ENCODE assay signal across 11 cellular contexts in the genomic region with DNA sequence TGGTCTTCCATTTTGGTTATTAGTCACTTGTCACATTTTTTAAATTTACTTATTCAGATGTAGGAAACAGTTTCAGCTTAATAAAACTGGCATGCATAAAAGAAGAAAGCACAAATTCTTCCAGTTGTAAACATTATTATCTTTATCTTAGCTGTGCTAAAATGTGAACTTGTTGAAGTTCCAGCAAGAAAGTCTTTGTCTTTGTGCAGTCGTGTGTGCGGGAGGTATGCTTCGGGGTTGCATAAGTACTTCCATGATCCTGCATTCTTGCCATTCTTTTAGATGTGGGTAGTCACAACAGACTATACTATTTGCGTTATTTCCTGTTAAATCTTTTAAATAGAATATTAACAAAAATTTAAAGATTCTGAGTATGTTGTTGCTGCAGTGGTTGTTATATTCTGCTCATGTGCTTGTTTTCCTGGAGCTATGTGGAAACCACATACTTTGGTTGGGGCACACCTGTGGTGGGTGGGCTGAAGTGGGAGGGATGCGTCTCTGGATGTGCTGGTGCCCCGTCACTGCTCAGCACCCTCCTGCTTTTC. TPM values are rescaled to one million over a fixed set of nuclear protein-coding genes. Genes with fewer than 3 reads are reported as not detected.
DNase-seq lines count a peak whose midpoint lies in the region; ATAC-seq and TF ChIP-seq lines count a peak whose summit lies in the region.
"Had no signal": no experiment of that assay in that cellular context is flagged by ENCODE, and none has a peak within 500 bp of the region (broad histone marks: within the 10 kb centered on the region; RNA-seq: fewer than 3 reads in every experiment).

No MANE protein-coding gene starts in this region.

- peaks cover 62% of the 10 kb centered on the region for H3K36me3 Mint-ChIP-seq in GM23338 (ENCODE audit: low read depth)

- H3K4me3 ChIP-seq in GM23338 (no peak overlapping the region), thyroid gland (replicated peaks in 1 of 3) (no peak overlapping the region), prostate gland (no peak overlapping the region)

- H3K9me3 ChIP-seq in thyroid gland (no peaks in the 10 kb centered on the region), prostate gland (no peaks in the 10 kb centered on the region)

- peaks cover 9% of the 10 kb centered on the region for H3K27me3 Mint-ChIP-seq in GM23338 (ENCODE audit: insufficient read depth, low read depth, poor library complexity)

- TF ChIP-seq POLR2A in thyroid gland (IDR thresholded peaks at IDR 0.05) (no peak), prostate gland (IDR thresholded peaks at IDR 0.05) (no peak)

- peak overlapping the region; percentile 23; the same call in 1 of the 2 replicates for H3K27ac Mint-ChIP-seq in GM23338

- H4K20me1 ChIP-seq in GM23338 (replicated peaks; ENCODE audit: insufficient read depth): no peaks in the 10 kb centered on the region

- DNase-seq in GM23338 (ENCODE audit: low spot score): no peak
- peak; percentile 1 for DNase-seq in amniotic stem cell (lab: John Stamatoyannopoulos, UW)
- DNase-seq in hepatic stellate cell (ENCODE audit: low spot score): peak; percentile 36
- peak; percentile 61 to 67 for DNase-seq in thyroid gland
- DNase-seq in prostate gland (ENCODE audit: low spot score): no peak
- DNase-seq in HK-2 (ENCODE audit: unreplicated experiment): no peak
- DNase-seq in NCI-H2107 treated with DMSO at 0.1 percent for 48 hours (lab: John Stamatoyannopoulos, UW; ENCODE audit: unreplicated experiment): no peak
- DNase-seq: activated T-cell treated with anti-CD3 and anti-CD28 coated beads for 4 hours, aorta, NCI-H1436, SHP77 treated with DMSO at 0.1 percent for 48 hours had no signal

- H3K4me1 Mint-ChIP-seq in GM23338: peaks cover 14% of the 10 kb centered on the region

- H3K27ac ChIP-seq in GM23338 (ENCODE audit: low read depth) (0 out of 2 replicates have a peak overlapping the region, but pooled peaks have one; percentile 4), thyroid gland (peak overlapping the region; percentile 85 to 89 (median 87)), prostate gland (no peak overlapping the region)

- ATAC-seq in GM23338: no peak

- intact Hi-C loops in thyroid gland (cut with DNase I) (no loop called here), prostate gland (cut with DNase I) (no loop called here)

- H3K4me1 ChIP-seq in GM23338 (ENCODE audit: insufficient read depth): no peaks in the 10 kb centered on the region
- peaks cover 47 to 86% of the 10 kb centered on the region in 2 donors for H3K4me1 ChIP-seq in thyroid gland
- no peaks in the 10 kb centered on the region for H3K4me1 ChIP-seq in prostate gland (replicated peaks)

- 43 to 49% methylated on average over 6 of the region's 6 CpGs for WGBS in thyroid gland, 2 donors
- WGBS in prostate gland: 79% methylated on average over 6 of the region's 6 CpGs

- no peaks in the 10 kb centered on the region for H3K79me2 ChIP-seq in GM23338 (replicated peaks; ENCODE audit: insufficient read depth)

- H3K9me3 Mint-ChIP-seq in GM23338: no peaks in the 10 kb centered on the region

- TF ChIP-seq CTCF in GM23338 (conservative IDR thresholded peaks at IDR 0.05; ENCODE audit: low read depth in 2 of 2) (no peak), thyroid gland (IDR thresholded peaks at IDR 0.05) (no peak), prostate gland (IDR thresholded peaks at IDR 0.05) (no peak)

- peaks cover 30% of the 10 kb centered on the region for H3K36me3 ChIP-seq in GM23338 (ENCODE audit: insufficient read depth)
- no peaks in the 10 kb centered on the region for H3K36me3 ChIP-seq in thyroid gland
- no peaks in the 10 kb centered on the region for H3K36me3 ChIP-seq in prostate gland

- H3K4me2 ChIP-seq in GM23338: no peak overlapping the region

- no peak overlapping the region for H3K4me3 Mint-ChIP-seq in GM23338

- H3F3A ChIP-seq in GM23338 (replicated peaks; ENCODE audit: low read depth): peaks cover 27% of the 10 kb centered on the region

- H3K9me2 ChIP-seq in GM23338 (ENCODE audit: insufficient read depth): no peaks in the 10 kb centered on the region

- H2AFZ ChIP-seq in GM23338: no peak overlapping the region

- H3K27me3 ChIP-seq in GM23338 (ENCODE audit: insufficient read depth) (no peaks in the 10 kb centered on the region), thyroid gland (no peaks in the 10 kb centered on the region), prostate gland (replicated peaks; ENCODE audit: insufficient read depth) (no peaks in the 10 kb centered on the region)

TF ChIP-seq in GM23338, 12 proteins besides CTCF, POLR2A, EP300 and RAD21:
- TF ChIP-seq EZH2 (IDR thresholded peaks at IDR 0.05; ENCODE audit: low read depth, unreplicated experiment): no peak
- TF ChIP-seq CREB1 (CRISPR knock-in tag; IDR thresholded peaks at IDR 0.05; ENCODE audit: low read depth): no peak
- no peak for TF ChIP-seq ZNF114 (CRISPR knock-in tag; IDR thresholded peaks at IDR 0.05)
- TF ChIP-seq, protein P1, sequence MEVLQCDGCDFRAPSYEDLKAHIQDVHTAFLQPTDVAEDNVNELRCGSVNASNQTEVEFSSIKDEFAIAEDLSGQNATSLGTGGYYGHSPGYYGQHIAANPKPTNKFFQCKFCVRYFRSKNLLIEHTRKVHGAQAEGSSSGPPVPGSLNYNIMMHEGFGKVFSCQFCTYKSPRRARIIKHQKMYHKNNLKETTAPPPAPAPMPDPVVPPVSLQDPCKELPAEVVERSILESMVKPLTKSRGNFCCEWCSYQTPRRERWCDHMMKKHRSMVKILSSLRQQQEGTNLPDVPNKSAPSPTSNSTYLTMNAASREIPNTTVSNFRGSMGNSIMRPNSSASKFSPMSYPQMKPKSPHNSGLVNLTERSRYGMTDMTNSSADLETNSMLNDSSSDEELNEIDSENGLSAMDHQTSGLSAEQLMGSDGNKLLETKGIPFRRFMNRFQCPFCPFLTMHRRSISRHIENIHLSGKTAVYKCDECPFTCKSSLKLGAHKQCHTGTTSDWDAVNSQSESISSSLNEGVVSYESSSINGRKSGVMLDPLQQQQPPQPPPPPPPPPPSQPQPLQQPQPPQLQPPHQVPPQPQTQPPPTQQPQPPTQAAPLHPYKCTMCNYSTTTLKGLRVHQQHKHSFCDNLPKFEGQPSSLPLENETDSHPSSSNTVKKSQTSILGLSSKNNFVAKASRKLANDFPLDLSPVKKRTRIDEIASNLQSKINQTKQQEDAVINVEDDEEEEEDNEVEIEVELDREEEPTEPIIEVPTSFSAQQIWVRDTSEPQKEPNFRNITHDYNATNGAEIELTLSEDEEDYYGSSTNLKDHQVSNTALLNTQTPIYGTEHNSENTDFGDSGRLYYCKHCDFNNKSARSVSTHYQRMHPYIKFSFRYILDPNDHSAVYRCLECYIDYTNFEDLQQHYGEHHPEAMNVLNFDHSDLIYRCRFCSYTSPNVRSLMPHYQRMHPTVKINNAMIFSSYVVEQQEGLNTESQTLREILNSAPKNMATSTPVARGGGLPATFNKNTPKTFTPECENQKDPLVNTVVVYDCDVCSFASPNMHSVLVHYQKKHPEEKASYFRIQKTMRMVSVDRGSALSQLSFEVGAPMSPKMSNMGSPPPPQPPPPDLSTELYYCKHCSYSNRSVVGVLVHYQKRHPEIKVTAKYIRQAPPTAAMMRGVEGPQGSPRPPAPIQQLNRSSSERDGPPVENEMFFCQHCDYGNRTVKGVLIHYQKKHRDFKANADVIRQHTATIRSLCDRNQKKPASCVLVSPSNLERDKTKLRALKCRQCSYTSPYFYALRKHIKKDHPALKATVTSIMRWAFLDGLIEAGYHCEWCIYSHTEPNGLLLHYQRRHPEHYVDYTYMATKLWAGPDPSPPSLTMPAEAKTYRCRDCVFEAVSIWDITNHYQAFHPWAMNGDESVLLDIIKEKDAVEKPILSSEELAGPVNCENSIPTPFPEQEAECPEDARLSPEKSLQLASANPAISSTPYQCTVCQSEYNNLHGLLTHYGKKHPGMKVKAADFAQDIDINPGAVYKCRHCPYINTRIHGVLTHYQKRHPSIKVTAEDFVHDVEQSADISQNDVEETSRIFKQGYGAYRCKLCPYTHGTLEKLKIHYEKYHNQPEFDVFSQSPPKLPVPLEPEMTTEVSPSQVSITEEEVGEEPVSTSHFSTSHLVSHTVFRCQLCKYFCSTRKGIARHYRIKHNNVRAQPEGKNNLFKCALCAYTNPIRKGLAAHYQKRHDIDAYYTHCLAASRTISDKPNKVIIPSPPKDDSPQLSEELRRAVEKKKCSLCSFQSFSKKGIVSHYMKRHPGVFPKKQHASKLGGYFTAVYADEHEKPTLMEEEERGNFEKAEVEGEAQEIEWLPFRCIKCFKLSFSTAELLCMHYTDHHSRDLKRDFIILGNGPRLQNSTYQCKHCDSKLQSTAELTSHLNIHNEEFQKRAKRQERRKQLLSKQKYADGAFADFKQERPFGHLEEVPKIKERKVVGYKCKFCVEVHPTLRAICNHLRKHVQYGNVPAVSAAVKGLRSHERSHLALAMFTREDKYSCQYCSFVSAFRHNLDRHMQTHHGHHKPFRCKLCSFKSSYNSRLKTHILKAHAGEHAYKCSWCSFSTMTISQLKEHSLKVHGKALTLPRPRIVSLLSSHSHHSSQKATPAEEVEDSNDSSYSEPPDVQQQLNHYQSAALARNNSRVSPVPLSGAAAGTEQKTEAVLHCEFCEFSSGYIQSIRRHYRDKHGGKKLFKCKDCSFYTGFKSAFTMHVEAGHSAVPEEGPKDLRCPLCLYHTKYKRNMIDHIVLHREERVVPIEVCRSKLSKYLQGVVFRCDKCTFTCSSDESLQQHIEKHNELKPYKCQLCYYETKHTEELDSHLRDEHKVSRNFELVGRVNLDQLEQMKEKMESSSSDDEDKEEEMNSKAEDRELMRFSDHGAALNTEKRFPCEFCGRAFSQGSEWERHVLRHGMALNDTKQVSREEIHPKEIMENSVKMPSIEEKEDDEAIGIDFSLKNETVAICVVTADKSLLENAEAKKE (CRISPR knock-in tag; IDR thresholded peaks at IDR 0.05): no peak
- TF ChIP-seq EZH2phosphoT487 (IDR thresholded peaks at IDR 0.05; ENCODE audit: unreplicated experiment): no peak
- TF ChIP-seq POLR2AphosphoS5 (IDR thresholded peaks at IDR 0.05; ENCODE audit: low read depth): no peak

RNA-seq across cellular contexts. Expression of a gene that starts 49.9 kb away (rescaled TPM):
- 788 and 861 TPM in 2 replicates for total RNA-seq in GM23338 (2014; rRNA removed; shearing (Covaris generic))
- 380 and 421 TPM in 2 replicates for polyA plus RNA-seq in GM23338 (2016; fragmentation: Nextera tagmentation; extraction: Ambion mirVana)
- total RNA-seq in thyroid gland: 100 to 1,000 TPM in 1 of 4 donors, 10 to 100 TPM in 3; 32.8 to 212 (median 51.3) TPM
- total RNA-seq in prostate gland: 10 to 100 TPM; 48.9 to 72.7 TPM

RNA-seq across cellular contexts. Expression of a gene that starts 51.3 kb away (rescaled TPM):
- total RNA-seq in GM23338 (2014; rRNA removed; shearing (Covaris generic)): 21.9 and 29.9 TPM in 2 replicates
- 76.7 and 79.9 TPM in 2 replicates for polyA plus RNA-seq in GM23338 (2016; fragmentation: Nextera tagmentation; extraction: Ambion mirVana)
- total RNA-seq in thyroid gland (10 to 100 TPM; 21.3 to 36.2 (median 24.0) TPM), prostate gland (10 to 100 TPM; 38.0 to 42.4 TPM)

Comparison
In these comparisons a context has a peak if more than half of its experiments do, and no peak if none do; other contexts are left out.
1. DNase-seq: peak in amniotic stem cell (single experiment), hepatic stellate cell (single experiment) and thyroid gland (2 of 2); none in GM23338 (single experiment), prostate gland (single experiment), HK-2 (single experiment) and NCI-H2107 treated with DMSO at 0.1 percent for 48 hours (single experiment).
2. H3K27ac ChIP-seq: peak in GM23338 (single experiment) and thyroid gland (3 of 3); none in prostate gland (0 of 2).